ENCODE assay signal across 22 cellular contexts in the genomic region with DNA sequence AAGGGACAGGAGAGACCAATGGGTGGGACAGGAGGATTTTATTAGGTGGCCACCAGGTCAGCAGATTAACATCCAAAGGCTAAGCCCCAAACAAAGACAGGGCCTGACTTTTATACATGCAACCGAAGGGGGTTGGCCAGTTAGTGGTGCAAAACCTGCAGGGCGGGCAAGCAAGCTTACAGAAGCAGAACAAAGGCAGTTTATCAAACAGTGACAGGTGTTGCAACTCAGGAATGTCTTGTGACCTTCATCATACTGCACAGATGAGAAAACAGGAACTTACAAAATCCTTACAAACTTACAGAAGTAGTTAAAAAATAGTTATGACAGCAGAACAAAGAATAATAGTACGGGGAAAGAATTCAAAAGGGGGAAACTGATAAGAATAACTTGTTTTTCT.
DNase-seq lines count a peak whose midpoint lies in the region; ATAC-seq and TF ChIP-seq lines count a peak whose summit lies in the region.
"Had no signal": no experiment of that assay in that cellular context is flagged by ENCODE, and none has a peak within 500 bp of the region (broad histone marks: within the 10 kb centered on the region; RNA-seq: fewer than 3 reads in every experiment).

No MANE protein-coding gene starts in this region.

- POLR2A ChIA-PET in MCF 10A (lab: Yijun Ruan, JAX) (no interaction called here), PC-9 (lab: Charles Lee; ENCODE audit: unreplicated experiment) (no interaction called here)

- peak; percentile 64 for ATAC-seq in esophagus mucosa
- no peak for ATAC-seq in HG02840 (IDR thresholded peaks at IDR 0.05; ENCODE audit: low FRiP score, unreplicated experiment)
- ATAC-seq in HG02981 (IDR thresholded peaks at IDR 0.05; ENCODE audit: unreplicated experiment): no peak
- ATAC-seq: activated CD4-positive, CD25-positive, alpha-beta regulatory T cell treated with anti-CD3 and anti-CD28 coated beads, Interleukin-2, amount 50 U/mL, for 24 hours had no signal

- TF ChIP-seq POLR2A in breast epithelium (IDR thresholded peaks at IDR 0.05): no peak

- H4K20me1 ChIP-seq in PC-9 (ENCODE audit: insufficient read depth): no peaks in the 10 kb centered on the region

- no peak overlapping the region for H2AFZ ChIP-seq in PC-9

- no peaks in the 10 kb centered on the region for H3F3A ChIP-seq in PC-9 (ENCODE audit: insufficient read depth, low read depth)

- H3K9me2 ChIP-seq in PC-9 (ENCODE audit: insufficient read depth): no peaks in the 10 kb centered on the region

- H3K36me3 ChIP-seq in breast epithelium (no peaks in the 10 kb centered on the region), PC-9 (ENCODE audit: low read depth) (no peaks in the 10 kb centered on the region)
- no peaks in the 10 kb centered on the region for H3K36me3 ChIP-seq in effector memory CD4-positive, alpha-beta T cell (ENCODE audit: control insufficient read depth, insufficient read depth, low read length)
- H3K36me3 ChIP-seq: left ventricle myocardium inferior, prostate gland, SJCRH30 had no signal

- CTCF ChIA-PET in MCF 10A (lab: Yijun Ruan, JAX) (no interaction called here), PC-9 (lab: Charles Lee) (no interaction called here)

- intact Hi-C loops in MCF 10A (cut with micrococcal nuclease) (no loop called here), breast epithelium (cut with DNase I; ENCODE audit: low total_unique reads) (no loop called here), PC-9 (cut with micrococcal nuclease; ENCODE audit: unreplicated experiment) (no loop called here)

- no peaks in the 10 kb centered on the region for H3K27me3 Mint-ChIP-seq in MCF 10A (ENCODE audit: insufficient read depth, unreplicated experiment)
- H3K27me3 Mint-ChIP-seq: activated CD4-positive, alpha-beta memory T cell treated with anti-CD3 and anti-CD28 coated beads for 36 hours; activated naive CD4-positive, alpha-beta T cell treated with anti-CD3 and anti-CD28 coated beads, Interleukin-2, amount 50 U/mL, for 24 hours had no signal

- H3K27ac ChIP-seq in breast epithelium (no peak overlapping the region), PC-9 (no peak overlapping the region)
- H3K27ac ChIP-seq in effector memory CD4-positive, alpha-beta T cell (ENCODE audit: insufficient read depth, low read length, poor library complexity, severe bottlenecking): no peak overlapping the region
- H3K27ac ChIP-seq: 22Rv1, coronary artery, left ventricle myocardium inferior, prostate gland, SJCRH30 had no signal

- TF ChIP-seq CTCF in MCF 10A (IDR thresholded peaks at IDR 0.05; ENCODE audit: unreplicated experiment): no peak
- no peak for TF ChIP-seq CTCF in breast epithelium (IDR thresholded peaks at IDR 0.05)
- no peak for TF ChIP-seq CTCF in PC-9 (conservative IDR thresholded peaks at IDR 0.05)

- H3K4me1 Mint-ChIP-seq in MCF 10A (ENCODE audit: insufficient read depth, unreplicated experiment): no peaks in the 10 kb centered on the region
- H3K4me1 Mint-ChIP-seq: activated naive CD4-positive, alpha-beta T cell treated with anti-CD3 and anti-CD28 coated beads, Interleukin-2, amount 50 U/mL, for 24 hours had no signal

- no peak overlapping the region for H3K27ac Mint-ChIP-seq in MCF 10A (ENCODE audit: low read depth, unreplicated experiment)
- H3K27ac Mint-ChIP-seq: activated CD4-positive, alpha-beta memory T cell treated with anti-CD3 and anti-CD28 coated beads for 36 hours; activated naive CD4-positive, alpha-beta T cell treated with anti-CD3 and anti-CD28 coated beads, Interleukin-2, amount 50 U/mL, for 24 hours; activated T-helper 2 cell treated with anti-CD3 and anti-CD28 coated beads, Interferon-gamma antibody, Interleukin-2, Interleukin-4, amounts not matched to agents 10 μg/mL and 5 μg/mL and 100 μg/mL, durations not matched to agents 14 hours and 24 hours and 36 hours had no signal

- no peak overlapping the region for H3K4me3 Mint-ChIP-seq in MCF 10A (ENCODE audit: unreplicated experiment)
- H3K4me3 Mint-ChIP-seq: activated CD4-positive, alpha-beta memory T cell treated with anti-CD3 and anti-CD28 coated beads for 36 hours; activated naive CD4-positive, alpha-beta T cell treated with anti-CD3 and anti-CD28 coated beads, Interleukin-2, amount 50 U/mL, for 24 hours had no signal

- H3K27me3 ChIP-seq in breast epithelium (no peaks in the 10 kb centered on the region), PC-9 (ENCODE audit: insufficient read depth, low read depth) (no peaks in the 10 kb centered on the region)
- no peaks in the 10 kb centered on the region for H3K27me3 ChIP-seq in effector memory CD4-positive, alpha-beta T cell (replicated peaks; ENCODE audit: control insufficient read depth, insufficient read depth, low read length, poor library complexity, severe bottlenecking)
- H3K27me3 ChIP-seq: SJCRH30 had no signal

- no peak overlapping the region for H3K4me2 ChIP-seq in PC-9

- H3K4me3 ChIP-seq in breast epithelium (no peak overlapping the region), PC-9 (no peak overlapping the region)
- H3K4me3 ChIP-seq in effector memory CD4-positive, alpha-beta T cell (ENCODE audit: insufficient read depth, low read depth, low read length, poor library complexity, severe bottlenecking): no peak overlapping the region
- H3K4me3 ChIP-seq: coronary artery, left ventricle myocardium inferior, prostate gland, SJCRH30 had no signal

- H3K79me2 ChIP-seq in PC-9 (ENCODE audit: low read depth): no peaks in the 10 kb centered on the region

- H3K9me3 Mint-ChIP-seq in MCF 10A (ENCODE audit: unreplicated experiment): peaks cover 12% of the 10 kb centered on the region
- H3K9me3 Mint-ChIP-seq: activated naive CD4-positive, alpha-beta T cell treated with anti-CD3 and anti-CD28 coated beads, Interleukin-2, amount 50 U/mL, for 24 hours; activated T-helper 2 cell treated with anti-CD3 and anti-CD28 coated beads, Interferon-gamma antibody, Interleukin-2, Interleukin-4, amounts not matched to agents 10 μg/mL and 5 μg/mL and 100 μg/mL, durations not matched to agents 14 hours and 24 hours and 36 hours had no signal

- H3K4me1 ChIP-seq in breast epithelium (no peaks in the 10 kb centered on the region), PC-9 (replicated peaks; ENCODE audit: insufficient read depth) (no peaks in the 10 kb centered on the region)
- H3K4me1 ChIP-seq in effector memory CD4-positive, alpha-beta T cell (ENCODE audit: control insufficient read depth, insufficient read depth, low read length, poor library complexity, severe bottlenecking): no peaks in the 10 kb centered on the region
- H3K4me1 ChIP-seq: left ventricle myocardium inferior, prostate gland, SJCRH30 had no signal

- H3K9me3 ChIP-seq in breast epithelium: no peaks in the 10 kb centered on the region
- 0 out of 2 replicates have a peak, but pooled peaks cover 4% of the 10 kb centered on the region for H3K9me3 ChIP-seq in PC-9 (ENCODE audit: insufficient read depth, low read depth)
- no peaks in the 10 kb centered on the region for H3K9me3 ChIP-seq in effector memory CD4-positive, alpha-beta T cell (ENCODE audit: control insufficient read depth, low read length)
- H3K9me3 ChIP-seq: left ventricle myocardium inferior, prostate gland, SJCRH30 had no signal

- DNase-seq in MCF 10A (ENCODE audit: unreplicated experiment): peak; percentile 8
- no peak for DNase-seq in breast epithelium (ENCODE audit: low spot score in 2 of 2)
- DNase-seq in PC-9: peak; percentile 25 to 39
- DNase-seq in effector memory CD4-positive, alpha-beta T cell: no peak
- no peak for DNase-seq in putamen (ENCODE audit: low spot score)
- DNase-seq: activated CD4-positive, alpha-beta memory T cell treated with anti-CD3 and anti-CD28 coated beads for 36 hours; activated CD8-positive, alpha-beta memory T cell treated with anti-CD3 and anti-CD28 coated beads, Interleukin-2, amount 50 U/mL, for 4 hours; left ventricle myocardium inferior; MM.1S; SJCRH30; stimulated activated CD4-positive, alpha-beta T cell treated with anti-CD3 and anti-CD28 coated beads, Interleukin-15, amount 100 ng/mL, for 24 hours; stimulated activated naive CD4-positive, alpha-beta T cell; T-helper 1 cell had no signal

- no TSS peak for BruUV-seq in MCF 10A (replicated peaks; lab: Mats Ljungman, UMichigan)
- no TSS peak for BruUV-seq in PC-9 (replicated peaks; lab: Mats Ljungman, UMichigan)

- no peaks in the 10 kb centered on the region for H3K36me3 Mint-ChIP-seq in MCF 10A (ENCODE audit: insufficient read depth, unreplicated experiment)
- H3K36me3 Mint-ChIP-seq: activated CD4-positive, alpha-beta memory T cell treated with anti-CD3 and anti-CD28 coated beads for 36 hours; activated naive CD4-positive, alpha-beta T cell treated with anti-CD3 and anti-CD28 coated beads, Interleukin-2, amount 50 U/mL, for 24 hours had no signal

Comparison
In these comparisons a context has a peak if more than half of its experiments do, and no peak if none do; other contexts are left out.
1. DNase-seq: peak in MCF 10A (single experiment) and PC-9 (2 of 2); none in breast epithelium (0 of 2), effector memory CD4-positive, alpha-beta T cell (0 of 3) and putamen (single experiment).